In genomic region chr5:40386293-40386692, GRCh38 we compare ENCODE assay signal across 8 cellular contexts.
DNase-seq lines count a peak whose midpoint lies in the region; ATAC-seq and TF ChIP-seq lines count a peak whose summit lies in the region.

No MANE protein-coding gene starts in this region.

- ATAC-seq in HG03095 (IDR thresholded peaks at IDR 0.05; ENCODE audit: unreplicated experiment) (peak; percentile 73), gastrocnemius medialis (no peak)
- ATAC-seq in stimulated activated effector memory CD8-positive, alpha-beta T cell treated with anti-CD3 and anti-CD28 coated beads, Interleukin-12 subunit alpha, Interleukin-12 subunit beta, amount 100 ng/mL, for 72 hours = peak; percentile 77

- intact Hi-C loops in gastrocnemius medialis (cut with DNase I; ENCODE audit: low total_unique reads) = no loop called here

- H3K9me2 ChIP-seq in Karpas-422 (replicated peaks; ENCODE audit: insufficient read depth, low read length) = no peaks in the 10 kb centered on the region

- H3K27ac ChIP-seq in Karpas-422 (ENCODE audit: low read length) = no peak overlapping the region
- no peak overlapping the region for H3K27ac ChIP-seq in gastrocnemius medialis

- H3K9me3 ChIP-seq in Karpas-422 (ENCODE audit: low read length) (no peaks in the 10 kb centered on the region), gastrocnemius medialis (no peaks in the 10 kb centered on the region)

- no peak overlapping the region for H2AFZ ChIP-seq in Karpas-422 (ENCODE audit: low read length)

- H3K4me1 ChIP-seq in Karpas-422 (ENCODE audit: low read length) = peaks cover 10% of the 10 kb centered on the region
- peaks cover 2% of the 10 kb centered on the region in 2 donors for H3K4me1 ChIP-seq in gastrocnemius medialis

- no peaks in the 10 kb centered on the region for H3K79me2 ChIP-seq in Karpas-422 (ENCODE audit: low read length)

- peak; percentile 43 for DNase-seq in stimulated activated CD4-positive, alpha-beta T cell treated with anti-CD3 and anti-CD28 coated beads, Interleukin-15, amount 100 ng/mL, for 24 hours
- no peak for DNase-seq in stimulated activated CD4-positive, alpha-beta T cell treated with anti-CD3 and anti-CD28 coated beads, Interleukin-2, amount 100 ng/mL, for 24 hours
- DNase-seq in SKM-1 (lab: John Stamatoyannopoulos, UW; ENCODE audit: unreplicated experiment) (peak; percentile 58), Karpas-422 (no peak), gastrocnemius medialis (no peak), OCI-M2 (lab: John Stamatoyannopoulos, UW; ENCODE audit: unreplicated experiment) (no peak)
- DNase-seq in stimulated activated effector memory CD8-positive, alpha-beta T cell treated with anti-CD3 and anti-CD28 coated beads, Interleukin-12 subunit alpha, Interleukin-12 subunit beta, amount 100 ng/mL, for 72 hours (ENCODE audit: low spot score in 2 of 2) = peak in 1 of 2 donors; percentile 67

- no peak overlapping the region for H3K27ac Mint-ChIP-seq in stimulated activated effector memory CD8-positive, alpha-beta T cell treated with anti-CD3 and anti-CD28 coated beads, Interleukin-12 subunit alpha, Interleukin-12 subunit beta, amount 100 ng/mL, for 72 hours

- H3K36me3 Mint-ChIP-seq in stimulated activated effector memory CD8-positive, alpha-beta T cell treated with anti-CD3 and anti-CD28 coated beads, Interleukin-12 subunit alpha, Interleukin-12 subunit beta, amount 100 ng/mL, for 72 hours = no peaks in the 10 kb centered on the region

- H4K20me1 ChIP-seq in Karpas-422 (ENCODE audit: insufficient read depth, low read depth, low read length) = no peaks in the 10 kb centered on the region

- TF ChIP-seq CTCF in gastrocnemius medialis (IDR thresholded peaks at IDR 0.05 in 4 of 5, conservative IDR thresholded peaks at IDR 0.05 in 1 of 5) = no peak

- H3K4me3 Mint-ChIP-seq in stimulated activated effector memory CD8-positive, alpha-beta T cell treated with anti-CD3 and anti-CD28 coated beads, Interleukin-12 subunit alpha, Interleukin-12 subunit beta, amount 100 ng/mL, for 72 hours = peak overlapping the region; percentile 5

- H3K4me3 ChIP-seq in Karpas-422 (ENCODE audit: low read length) (no peak overlapping the region), gastrocnemius medialis (no peak overlapping the region)

- H3K9me3 Mint-ChIP-seq in stimulated activated effector memory CD8-positive, alpha-beta T cell treated with anti-CD3 and anti-CD28 coated beads, Interleukin-12 subunit alpha, Interleukin-12 subunit beta, amount 100 ng/mL, for 72 hours = no peaks in the 10 kb centered on the region

- TF ChIP-seq POLR2A in gastrocnemius medialis (IDR thresholded peaks at IDR 0.05) = no peak

- peaks cover 88% of the 10 kb centered on the region for H3K4me1 Mint-ChIP-seq in stimulated activated effector memory CD8-positive, alpha-beta T cell treated with anti-CD3 and anti-CD28 coated beads, Interleukin-12 subunit alpha, Interleukin-12 subunit beta, amount 100 ng/mL, for 72 hours

- H3K9ac ChIP-seq in Karpas-422 (ENCODE audit: low read length) = no peak overlapping the region

- H3K4me2 ChIP-seq in Karpas-422 (ENCODE audit: low read depth, low read length, poor library complexity, severe bottlenecking) = no peak overlapping the region

- in situ Hi-C loops in gastrocnemius medialis (cut with MboI; ENCODE audit: low sequenced_read_pairs in 4 of 4) = loop anchor here in 1 of 4 donors (25.0 kb wide), 1 partner anchor 301 kb away; the partner anchor contains the start of gene PTGER4

- H3K36me3 ChIP-seq in Karpas-422 (ENCODE audit: insufficient read depth, low read length) = no peaks in the 10 kb centered on the region
- H3K36me3 ChIP-seq in gastrocnemius medialis = no peaks in the 10 kb centered on the region

- H3K27me3 ChIP-seq in Karpas-422 (ENCODE audit: low read length) = 0 out of 2 replicates have a peak, but pooled peaks cover 2% of the 10 kb centered on the region
- no peaks in the 10 kb centered on the region for H3K27me3 ChIP-seq in gastrocnemius medialis

Comparison
In these comparisons a context has a peak if more than half of its experiments do, and no peak if none do; other contexts are left out.
1. DNase-seq: peak in stimulated activated CD4-positive, alpha-beta T cell treated with anti-CD3 and anti-CD28 coated beads, Interleukin-15, amount 100 ng/mL, for 24 hours (single experiment) and SKM-1 (single experiment); none in stimulated activated CD4-positive, alpha-beta T cell treated with anti-CD3 and anti-CD28 coated beads, Interleukin-2, amount 100 ng/mL, for 24 hours (0 of 2), Karpas-422 (single experiment), gastrocnemius medialis (0 of 2) and OCI-M2 (single experiment).
2. ATAC-seq: peak in HG03095 (single experiment) and stimulated activated effector memory CD8-positive, alpha-beta T cell treated with anti-CD3 and anti-CD28 coated beads, Interleukin-12 subunit alpha, Interleukin-12 subunit beta, amount 100 ng/mL, for 72 hours (single experiment); none in gastrocnemius medialis (0 of 2).